Comparison of ENCODE assay signal across 9 cellular contexts in the genomic region with DNA sequence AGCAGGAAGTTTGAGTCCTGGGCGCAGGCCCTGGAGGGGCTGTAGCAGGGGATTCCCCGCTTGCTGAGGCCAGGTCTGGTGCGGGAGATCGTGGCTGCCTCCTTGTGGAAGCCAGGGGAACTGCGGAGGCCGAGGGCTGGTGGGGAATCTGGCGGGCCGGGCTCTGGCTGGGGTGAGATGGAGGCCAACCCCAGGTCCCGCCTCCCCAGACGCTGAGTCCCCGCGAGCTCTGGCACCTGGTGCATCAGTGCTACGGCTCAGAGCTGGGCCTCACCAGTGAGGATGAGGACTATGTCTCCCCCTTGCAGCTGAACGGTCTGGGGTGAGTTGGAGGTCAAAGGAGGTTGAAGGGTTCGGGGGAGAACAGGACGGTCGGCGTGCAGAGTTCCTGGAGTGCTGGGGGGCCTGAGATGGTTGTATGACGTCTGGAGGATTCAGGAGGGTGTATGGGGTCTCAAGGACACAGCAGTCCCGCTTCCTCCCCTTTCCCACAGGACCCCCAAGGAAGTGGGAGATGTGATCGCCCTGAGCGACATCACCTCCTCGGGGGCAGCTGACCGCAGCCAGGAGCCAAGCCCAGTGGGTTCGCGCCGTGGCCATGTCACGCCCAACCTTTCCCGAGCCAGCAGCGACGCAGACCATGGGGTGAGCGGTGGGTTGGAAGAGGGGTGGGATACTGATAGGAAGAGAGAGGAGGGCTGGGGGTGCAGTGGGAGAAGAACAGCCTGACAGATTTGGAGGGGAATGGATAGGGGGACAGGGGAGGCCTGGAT. TPM values are rescaled to one million over a fixed set of nuclear protein-coding genes. Genes with fewer than 3 reads are reported as not detected.
DNase-seq lines count a peak whose midpoint lies in the region; ATAC-seq and TF ChIP-seq lines count a peak whose summit lies in the region.
"Had no signal": no experiment of that assay in that cellular context is flagged by ENCODE, and none has a peak within 500 bp of the region (broad histone marks: within the 10 kb centered on the region; RNA-seq: fewer than 3 reads in every experiment).

No MANE protein-coding gene starts in this region.

- peak; percentile 99 for TF ChIP-seq CTCF in GM12874 (IDR thresholded peaks at IDR 0.05; ENCODE audit: insufficient read depth, low read depth, low read length)
- TF ChIP-seq CTCF in dorsolateral prefrontal cortex (IDR thresholded peaks at IDR 0.05 in 54 of 56, conservative IDR thresholded peaks at IDR 0.05 in 2 of 56; ENCODE audit: low read depth in 1 of 56, partially characterized antibody in 56 of 56) = peak; percentile 67 to 96 (median 90)

- H3K9me3 Mint-ChIP-seq in activated CD4-positive, alpha-beta memory T cell treated with anti-CD3 and anti-CD28 coated beads, Interleukin-2, amount 10 ng/mL, durations not matched to agents 7 days and 5 days = no peaks in the 10 kb centered on the region

- peaks cover 70% of the 10 kb centered on the region for H3K36me3 Mint-ChIP-seq in activated CD4-positive, alpha-beta memory T cell treated with anti-CD3 and anti-CD28 coated beads, Interleukin-2, amount 10 ng/mL, durations not matched to agents 7 days and 5 days (ENCODE audit: low read depth)

- intact Hi-C loops in dorsolateral prefrontal cortex (cut with DNase I) = loop anchor here (2.0 kb wide), 1 partner anchor 40 kb away; no protein-coding TSS in a partner anchor

- H3K4me3 ChIP-seq in dorsolateral prefrontal cortex = peak overlapping the region in 1 of 59 donors; percentile 21

- peaks cover 50% of the 10 kb centered on the region for H3K4me1 Mint-ChIP-seq in activated CD4-positive, alpha-beta memory T cell treated with anti-CD3 and anti-CD28 coated beads, Interleukin-2, amount 10 ng/mL, durations not matched to agents 7 days and 5 days

- no peaks in the 10 kb centered on the region for H3K27me3 Mint-ChIP-seq in activated CD4-positive, alpha-beta memory T cell treated with anti-CD3 and anti-CD28 coated beads, Interleukin-2, amount 10 ng/mL, durations not matched to agents 7 days and 5 days

- ATAC-seq in HG02840 (IDR thresholded peaks at IDR 0.05; ENCODE audit: low FRiP score, unreplicated experiment) (no peak), HG03378 (IDR thresholded peaks at IDR 0.05; ENCODE audit: unreplicated experiment) (no peak)

- CTCF ChIA-PET in activated CD4-positive, alpha-beta memory T cell treated with anti-CD3 and anti-CD28 coated beads, Interleukin-2, amount 10 ng/mL, durations not matched to agents 7 days and 5 days (lab: Charles Lee) = interaction anchor here (1.0 to 4.2 kb wide), 8 partner anchors 10 to 373 kb away, joined by 3 to 57 read pairs (median 4); no protein-coding TSS in a partner anchor

- peak overlapping the region; percentile 57 for H3K27ac Mint-ChIP-seq in activated CD4-positive, alpha-beta memory T cell treated with anti-CD3 and anti-CD28 coated beads, Interleukin-2, amount 10 ng/mL, durations not matched to agents 7 days and 5 days

- POLR2A ChIA-PET in activated CD4-positive, alpha-beta memory T cell treated with anti-CD3 and anti-CD28 coated beads, Interleukin-2, amount 10 ng/mL, durations not matched to agents 7 days and 5 days (lab: Charles Lee) = interaction anchor here (1.1 to 5.3 kb wide), 4 partner anchors 12 to 41 kb away, joined by 3 to 53 read pairs (median 5); a partner anchor contains a TSS

- H3K27me3 ChIP-seq in dorsolateral prefrontal cortex = no peaks in the 10 kb centered on the region

- H3K4me3 Mint-ChIP-seq in activated CD4-positive, alpha-beta memory T cell treated with anti-CD3 and anti-CD28 coated beads, Interleukin-2, amount 10 ng/mL, durations not matched to agents 7 days and 5 days = no peak overlapping the region

- H3K27ac ChIP-seq in dorsolateral prefrontal cortex = peak overlapping the region in 19 of 59 donors; percentile 3 to 61 (median 36)

- peak; percentile 10 for DNase-seq in NCI-H146 treated with DMSO at 0.1 percent for 48 hours (lab: John Stamatoyannopoulos, UW; ENCODE audit: unreplicated experiment)
- peak; percentile 80 for DNase-seq in activated CD4-positive, alpha-beta memory T cell treated with anti-CD3 and anti-CD28 coated beads, Interleukin-2, amount 10 ng/mL, durations not matched to agents 7 days and 5 days
- DNase-seq in dorsolateral prefrontal cortex = peak in 6 of 10 donors; percentile 49 to 71 (median 56)
- peak; percentile 93 for DNase-seq in mesenteric fat pad (ENCODE audit: low spot score)
- DNase-seq in stimulated activated CD8-positive, alpha-beta memory T cell treated with anti-CD3 and anti-CD28 coated beads, Interleukin-4, amount 100 ng/mL, for 48 hours = peak; percentile 91

RNA-seq across cellular contexts. Expression of a gene that starts 13.1 kb away (rescaled TPM):
- total RNA-seq in activated CD4-positive, alpha-beta memory T cell treated with anti-CD3 and anti-CD28 coated beads, Interleukin-2, amount 10 ng/mL, durations not matched to agents 7 days and 5 days = 100 to 1,000 TPM in 1 of 2 experiments, 10 to 100 TPM in 1; 98.2 to 106 TPM
- total RNA-seq in dorsolateral prefrontal cortex (10 to 100 TPM; 38.8 to 93.6 (median 54.7) TPM), mesenteric fat pad (76.8 TPM)

RNA-seq across cellular contexts. Expression of a gene that starts 17.0 kb away (rescaled TPM):
- total RNA-seq in activated CD4-positive, alpha-beta memory T cell treated with anti-CD3 and anti-CD28 coated beads, Interleukin-2, amount 10 ng/mL, durations not matched to agents 7 days and 5 days = under 1 TPM; 0.43 to 0.50 TPM
- total RNA-seq in dorsolateral prefrontal cortex (100 to 1,000 TPM in 117 of 120 experiments, 10 to 100 TPM in 3; 65.9 to 457 (median 199) TPM), mesenteric fat pad (17.3 TPM)

RNA-seq across cellular contexts. Expression of a gene that starts 28.3 kb away (rescaled TPM):
- total RNA-seq in activated CD4-positive, alpha-beta memory T cell treated with anti-CD3 and anti-CD28 coated beads, Interleukin-2, amount 10 ng/mL, durations not matched to agents 7 days and 5 days = not detected
- 10 to 100 TPM in 11 of 120 experiments, 1 to 10 TPM in 109; 1.0 to 16.3 (median 6.0) TPM for total RNA-seq in dorsolateral prefrontal cortex
- total RNA-seq in mesenteric fat pad = 1.4 TPM
- total RNA-seq: glomerular endothelial cell had no signal

RNA-seq across cellular contexts. Expression of a gene that starts 49.2 kb away (rescaled TPM):
- total RNA-seq in activated CD4-positive, alpha-beta memory T cell treated with anti-CD3 and anti-CD28 coated beads, Interleukin-2, amount 10 ng/mL, durations not matched to agents 7 days and 5 days = 10 to 100 TPM; 18.3 to 18.9 TPM
- total RNA-seq in dorsolateral prefrontal cortex (1 to 10 TPM; 2.3 to 7.1 (median 4.5) TPM), mesenteric fat pad (7.5 TPM)

Comparison
In these comparisons a context has a peak if more than half of its experiments do, and no peak if none do; other contexts are left out.
1. DNase-seq: peak in every context shown above with its lines; median percentile 93 in mesenteric fat pad; 91 in stimulated activated CD8-positive, alpha-beta memory T cell treated with anti-CD3 and anti-CD28 coated beads, Interleukin-4, amount 100 ng/mL, for 48 hours; 80 in activated CD4-positive, alpha-beta memory T cell treated with anti-CD3 and anti-CD28 coated beads, Interleukin-2, amount 10 ng/mL, durations not matched to agents 7 days and 5 days; 56 in dorsolateral prefrontal cortex; 10 in NCI-H146 treated with DMSO at 0.1 percent for 48 hours.
2. RNA of a gene that starts 17.0 kb away (total RNA-seq): 65.9 to 457 TPM in dorsolateral prefrontal cortex and 17.3 TPM in mesenteric fat pad (single experiment); 0.43 to 0.50 TPM in activated CD4-positive, alpha-beta memory T cell treated with anti-CD3 and anti-CD28 coated beads, Interleukin-2, amount 10 ng/mL, durations not matched to agents 7 days and 5 days; every median in the first group is over 10 times any median in the second.